ENCODE assay signal across 1 cellular context in the genomic region with DNA sequence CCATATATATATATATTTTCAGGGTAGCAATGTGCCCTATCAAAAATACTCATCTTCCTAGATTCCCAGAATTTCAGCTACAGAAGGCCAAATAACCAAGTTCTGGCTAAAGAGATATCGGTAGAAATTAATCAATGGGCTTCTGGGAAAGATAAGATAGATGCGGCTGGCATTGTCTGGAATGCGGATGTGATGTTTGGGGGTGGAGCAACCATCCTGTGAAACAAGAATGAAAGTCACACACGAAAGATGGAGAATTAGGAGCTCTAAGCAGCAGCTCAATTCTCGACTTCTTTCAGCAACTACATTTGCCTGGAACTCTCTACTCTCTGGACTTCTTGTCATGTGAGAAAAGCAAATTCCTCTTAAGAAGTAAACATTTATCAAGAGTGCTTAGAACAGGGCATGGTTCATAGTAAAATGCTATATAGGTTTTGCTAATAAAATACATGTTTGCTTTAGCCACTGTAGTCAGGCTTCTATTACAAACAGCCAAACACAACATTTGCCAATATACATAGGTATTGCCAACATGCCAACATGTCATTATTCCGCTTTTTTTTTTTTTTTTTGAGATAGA.
TF ChIP-seq lines count a peak whose summit lies in the region.

No MANE protein-coding gene starts in this region.

TF ChIP-seq in A549, 52 proteins besides CTCF, POLR2A, EP300 and RAD21 (continued from another document):
- TF ChIP-seq, protein P1, sequence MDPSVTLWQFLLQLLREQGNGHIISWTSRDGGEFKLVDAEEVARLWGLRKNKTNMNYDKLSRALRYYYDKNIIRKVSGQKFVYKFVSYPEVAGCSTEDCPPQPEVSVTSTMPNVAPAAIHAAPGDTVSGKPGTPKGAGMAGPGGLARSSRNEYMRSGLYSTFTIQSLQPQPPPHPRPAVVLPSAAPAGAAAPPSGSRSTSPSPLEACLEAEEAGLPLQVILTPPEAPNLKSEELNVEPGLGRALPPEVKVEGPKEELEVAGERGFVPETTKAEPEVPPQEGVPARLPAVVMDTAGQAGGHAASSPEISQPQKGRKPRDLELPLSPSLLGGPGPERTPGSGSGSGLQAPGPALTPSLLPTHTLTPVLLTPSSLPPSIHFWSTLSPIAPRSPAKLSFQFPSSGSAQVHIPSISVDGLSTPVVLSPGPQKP (IDR thresholded peaks at IDR 0.05; ENCODE audit: low read depth, low read length) = no peak
- no peak for TF ChIP-seq TFCP2L1 (CRISPR knock-in tag; IDR thresholded peaks at IDR 0.05)
- no peak for TF ChIP-seq RFX5 (IDR thresholded peaks at IDR 0.05)
- TF ChIP-seq FOSL2 (IDR thresholded peaks at IDR 0.05) = no peak
- TF ChIP-seq FOSL2 (CRISPR knock-in tag; IDR thresholded peaks at IDR 0.05) = no peak
- no peak for TF ChIP-seq KDM1A (IDR thresholded peaks at IDR 0.05; ENCODE audit: low read depth)
- TF ChIP-seq EHMT2 (IDR thresholded peaks at IDR 0.05; ENCODE audit: low read depth) = no peak
- TF ChIP-seq FOSB (CRISPR knock-in tag; IDR thresholded peaks at IDR 0.05) = no peak
